17 cellular contexts compared by ENCODE assay signal in genomic region chr2:17327649-17328048, GRCh38.
A peak's percentile ranks its signal among the peaks of the same experiment; 100 is the strongest.
DNase-seq lines count a peak whose midpoint lies in the region; ATAC-seq and TF ChIP-seq lines count a peak whose summit lies in the region.
"Had no signal": no experiment of that assay in that cellular context is flagged by ENCODE, and none has a peak within 500 bp of the region (broad histone marks: within the 10 kb centered on the region; RNA-seq: fewer than 3 reads in every experiment).

No MANE protein-coding gene starts in this region.

- H3K36me3 ChIP-seq in RWPE2 (ENCODE audit: low read depth) = no peaks in the 10 kb centered on the region
- H3K36me3 ChIP-seq: BE2C had no signal

- no peaks in the 10 kb centered on the region for H3K27me3 ChIP-seq in RWPE2 (ENCODE audit: insufficient read depth, poor library complexity, severe bottlenecking)
- H3K27me3 ChIP-seq: BE2C had no signal

- H3K4me1 ChIP-seq in RWPE2 (ENCODE audit: insufficient read depth, poor library complexity, severe bottlenecking) = no peaks in the 10 kb centered on the region
- H3K4me1 ChIP-seq: A549, BE2C had no signal

- H3K27ac ChIP-seq in RWPE2 (ENCODE audit: poor library complexity, severe bottlenecking) (no peak overlapping the region), substantia nigra (ENCODE audit: low read depth, low read length, poor library complexity, severe bottlenecking) (no peak overlapping the region)
- H3K27ac ChIP-seq: A549, C4-2B, GM23248 had no signal

- ATAC-seq in RWPE2 (ENCODE audit: low read depth) (peak; percentile 59; the same call in 2 of the 3 replicates), esophagus mucosa (peak; percentile 88), HG03175 (IDR thresholded peaks at IDR 0.05; ENCODE audit: unreplicated experiment) (no peak)
- ATAC-seq: HCT116, K562 had no signal

- TF ChIP-seq CTCF in RWPE2 (IDR thresholded peaks at IDR 0.05; ENCODE audit: poor library complexity, severe bottlenecking) = no peak

- no peak overlapping the region for H3K4me3 ChIP-seq in RWPE2 (ENCODE audit: severe bottlenecking)
- H3K4me3 ChIP-seq: A549, GM23248, K562 had no signal

- in situ Hi-C loops in Caki2 (cut with HindIII; ENCODE audit: low pct_unique_long_range_greater_than_20kb, low sequenced_read_pairs) = no loop called here

- H3K9me3 ChIP-seq in RWPE2 (ENCODE audit: severe bottlenecking) = no peaks in the 10 kb centered on the region
- H3K9me3 ChIP-seq: A549, BE2C had no signal

- DNase-seq in Caki2 (ENCODE audit: low read depth) = peak; percentile 41
- DNase-seq in RWPE2 (ENCODE audit: low spot score) = no peak
- peak; percentile 33 for DNase-seq in renal cortical epithelial cell (ENCODE audit: low read depth)
- DNase-seq in NCI-H748 treated with DMSO at 0.1 percent for 48 hours (lab: John Stamatoyannopoulos, UW) = no peak
- no peak for DNase-seq in substantia nigra (lab: John Stamatoyannopoulos, UW)
- DNase-seq: BE2C; CD4-positive, alpha-beta memory T cell; DMS153; DND-41; GF-D8; GM23248 had no signal

Comparison
In these comparisons a context has a peak if more than half of its experiments do, and no peak if none do; other contexts are left out.
1. DNase-seq: peak in Caki2 (single experiment) and renal cortical epithelial cell (single experiment); none in RWPE2 (single experiment), NCI-H748 treated with DMSO at 0.1 percent for 48 hours (single experiment) and substantia nigra (0 of 49).